8 cellular contexts compared by ENCODE assay signal in genomic region chr20:34874094-34874654, GRCh38. TPM values are rescaled to one million over a fixed set of nuclear protein-coding genes. Genes with fewer than 3 reads are reported as not detected.
DNase-seq lines count a peak whose midpoint lies in the region; ATAC-seq and TF ChIP-seq lines count a peak whose summit lies in the region.

No MANE protein-coding gene starts in this region.

- H3K27ac ChIP-seq in ovary: no peak overlapping the region
- H3K27ac ChIP-seq in aorta (ENCODE audit: low read depth in 1 of 2, low read length in 2 of 2): no peak overlapping the region

- H3K27me3 ChIP-seq in ovary (no peaks in the 10 kb centered on the region), aorta (ENCODE audit: control insufficient read depth in 1 of 2, insufficient read depth in 2 of 2, low read length in 1 of 2) (no peaks in the 10 kb centered on the region)

- H3K4me1 Mint-ChIP-seq in activated naive CD8-positive, alpha-beta T cell treated with anti-CD3 and anti-CD28 coated beads, Interleukin-2, amount 10 ng/mL, durations not matched to agents 7 days and 5 days: peaks cover 51% of the 10 kb centered on the region

- no peaks in the 10 kb centered on the region for H3K9me3 Mint-ChIP-seq in activated naive CD8-positive, alpha-beta T cell treated with anti-CD3 and anti-CD28 coated beads, Interleukin-2, amount 10 ng/mL, durations not matched to agents 7 days and 5 days

- TF ChIP-seq CTCF in ovary (IDR thresholded peaks at IDR 0.05): peak; percentile 65 to 90 (median 84)

- H3K4me3 Mint-ChIP-seq in activated naive CD8-positive, alpha-beta T cell treated with anti-CD3 and anti-CD28 coated beads, Interleukin-2, amount 10 ng/mL, durations not matched to agents 7 days and 5 days: peak overlapping the region; percentile 68

- H3K36me3 Mint-ChIP-seq in activated naive CD8-positive, alpha-beta T cell treated with anti-CD3 and anti-CD28 coated beads, Interleukin-2, amount 10 ng/mL, durations not matched to agents 7 days and 5 days: peaks cover 2% of the 10 kb centered on the region

- DNase-seq in GDM1 (lab: John Stamatoyannopoulos, UW): peak; percentile 70
- DNase-seq in NCI-H1048 (lab: John Stamatoyannopoulos, UW): peak; percentile 46
- peak; percentile 74 for DNase-seq in SHP77 treated with DMSO at 0.1 percent for 48 hours (lab: John Stamatoyannopoulos, UW)
- DNase-seq in activated naive CD8-positive, alpha-beta T cell treated with anti-CD3 and anti-CD28 coated beads, Interleukin-2, amount 10 ng/mL, durations not matched to agents 7 days and 5 days: peak; percentile 54
- peak; percentile 36 to 91 (median 82) for DNase-seq in head of caudate nucleus
- DNase-seq in ovary: peak; percentile 73 to 85 (median 76)
- peak; percentile 84 to 86 for DNase-seq in aorta

- H3K9me3 ChIP-seq in ovary (no peaks in the 10 kb centered on the region), aorta (ENCODE audit: control insufficient read depth, low read length) (no peaks in the 10 kb centered on the region)

- TF ChIP-seq POLR2A in ovary (IDR thresholded peaks at IDR 0.05): no peak

- H3K4me1 ChIP-seq in ovary (ENCODE audit: insufficient read depth) (peaks cover 9% of the 10 kb centered on the region), aorta (ENCODE audit: control insufficient read depth in 1 of 2, insufficient read depth in 2 of 2, low read length in 2 of 2) (peaks cover 0 to 4% of the 10 kb centered on the region in 2 donors)

- POLR2A ChIA-PET in activated naive CD8-positive, alpha-beta T cell treated with anti-CD3 and anti-CD28 coated beads, Interleukin-2, amount 10 ng/mL, durations not matched to agents 7 days and 5 days (lab: Charles Lee): interaction anchor here (0.7 to 5.7 kb wide), 4 partner anchors 48 to 222 kb away, joined by 3 to 44 read pairs (median 4); partner anchors contain the start of genes GSS, MYH7B and NCOA6

- intact Hi-C loops in head of caudate nucleus (cut with DNase I) (loop anchor here (5.0 kb wide), 2 partner anchors 83 to 218 kb away; partner anchors contain the start of genes GSS, MYH7B and TRPC4AP), ovary (cut with DNase I) (loop anchor here (2.0 to 5.0 kb wide), 3 partner anchors 81 to 218 kb away; partner anchors contain the start of genes GSS (in 4 of the 4), MYH7B (in 4 of the 4) and TRPC4AP (in 2 of the 4)), aorta (cut with DNase I) (loop anchor here (1.0 to 5.0 kb wide), 3 partner anchors 81 to 218 kb away; partner anchors contain the start of genes GSS (in 2 of the 2), MYH7B (in 2 of the 2) and TRPC4AP (in 1 of the 2))

- H3K4me3 ChIP-seq in ovary (no peak overlapping the region), aorta (ENCODE audit: low read length in 2 of 2) (no peak overlapping the region)

- no peak for TF ChIP-seq EP300 in ovary (IDR thresholded peaks at IDR 0.05)

- H3K27ac Mint-ChIP-seq in activated naive CD8-positive, alpha-beta T cell treated with anti-CD3 and anti-CD28 coated beads, Interleukin-2, amount 10 ng/mL, durations not matched to agents 7 days and 5 days: peak overlapping the region; percentile 74

- ATAC-seq in activated naive CD8-positive, alpha-beta T cell treated with anti-CD3 and anti-CD28 coated beads, Interleukin-2, amount 10 ng/mL, durations not matched to agents 7 days and 5 days (ENCODE audit: low read depth): no peak
- ATAC-seq in aorta (ENCODE audit: low FRiP score) (peak; percentile 78), HG02840 (IDR thresholded peaks at IDR 0.05; ENCODE audit: low FRiP score, unreplicated experiment) (no peak)

- H3K27me3 Mint-ChIP-seq in activated naive CD8-positive, alpha-beta T cell treated with anti-CD3 and anti-CD28 coated beads, Interleukin-2, amount 10 ng/mL, durations not matched to agents 7 days and 5 days: peaks cover 2% of the 10 kb centered on the region

- 25 to 31% (median 31%) methylated on average over 2 of the region's 2 CpGs for WGBS in ovary, 3 donors
- WGBS in aorta, 2 donors: 14 to 17% methylated on average over 2 of the region's 2 CpGs

- no peaks in the 10 kb centered on the region for H3K36me3 ChIP-seq in ovary
- no peaks in the 10 kb centered on the region for H3K36me3 ChIP-seq in aorta (ENCODE audit: control insufficient read depth in 1 of 2, insufficient read depth in 2 of 2, low read length in 1 of 2)

RNA-seq across cellular contexts. Expression of gene GGT7, which starts 1.5 kb away (rescaled TPM):
- 10 to 100 TPM; 19.8 to 20.1 TPM for total RNA-seq in activated naive CD8-positive, alpha-beta T cell treated with anti-CD3 and anti-CD28 coated beads, Interleukin-2, amount 10 ng/mL, durations not matched to agents 7 days and 5 days
- total RNA-seq in ovary (10 to 100 TPM; 16.9 to 30.3 (median 19.5) TPM), aorta (10 to 100 TPM; 22.3 to 27.1 TPM)
- polyA plus RNA-seq in ovary (10 to 100 TPM in 1 of 2 donors, 1 to 10 TPM in 1; 4.4 to 15.5 TPM), aorta (10 to 100 TPM in 1 of 2 donors, 1 to 10 TPM in 1; 7.5 to 41.3 TPM)

RNA-seq across cellular contexts. Expression of gene ACSS2, which starts 2.2 kb away (rescaled TPM):
- total RNA-seq in activated naive CD8-positive, alpha-beta T cell treated with anti-CD3 and anti-CD28 coated beads, Interleukin-2, amount 10 ng/mL, durations not matched to agents 7 days and 5 days: 10 to 100 TPM; 27.4 to 29.6 TPM
- 10 to 100 TPM; 26.8 to 42.6 (median 39.1) TPM for total RNA-seq in ovary
- 10 to 100 TPM; 25.3 to 59.7 TPM for polyA plus RNA-seq in ovary
- total RNA-seq in aorta: 10 to 100 TPM; 64.8 to 87.4 TPM
- polyA plus RNA-seq in aorta: 10 to 100 TPM; 59.4 to 99.0 TPM

RNA-seq across cellular contexts. Expression of gene NCOA6, which starts 48.7 kb away (rescaled TPM):
- 10 to 100 TPM; 31.7 to 32.6 TPM for total RNA-seq in activated naive CD8-positive, alpha-beta T cell treated with anti-CD3 and anti-CD28 coated beads, Interleukin-2, amount 10 ng/mL, durations not matched to agents 7 days and 5 days
- 10 to 100 TPM; 10.5 to 31.7 (median 23.9) TPM for total RNA-seq in ovary
- 10 to 100 TPM; 14.0 to 28.6 TPM for polyA plus RNA-seq in ovary
- 10 to 100 TPM; 21.3 to 28.1 TPM for total RNA-seq in aorta
- polyA plus RNA-seq in aorta: 10 to 100 TPM; 10.2 to 13.4 TPM
